8 cellular contexts compared by ENCODE assay signal in genomic region chr17:75205793-75206163, GRCh38. TPM values are rescaled to one million over a fixed set of nuclear protein-coding genes. Genes with fewer than 3 reads are reported as not detected.
DNase-seq lines count a peak whose midpoint lies in the region; ATAC-seq lines count a peak whose summit lies in the region.

No MANE protein-coding gene starts in this region.

- no peak for ATAC-seq in activated CD8-positive, alpha-beta memory T cell treated with anti-CD3 and anti-CD28 coated beads, Interleukin-2, amount 10 ng/mL, durations not matched to agents 7 days and 5 days
- no peak for ATAC-seq in activated CD8-positive, alpha-beta T cell treated with anti-CD3 and anti-CD28 coated beads, Interleukin-2, amount 10 ng/mL, durations not matched to agents 7 days and 5 days
- ATAC-seq in HG03175 (IDR thresholded peaks at IDR 0.05; ENCODE audit: unreplicated experiment): no peak

- CTCF ChIA-PET in activated CD8-positive, alpha-beta memory T cell treated with anti-CD3 and anti-CD28 coated beads, Interleukin-2, amount 10 ng/mL, durations not matched to agents 7 days and 5 days (lab: Charles Lee): interaction anchor here (0.7 to 8.1 kb wide), 17 partner anchors 10 to 244 kb away, joined by 3 to 257 read pairs (median 4); partner anchors contain the start of genes ARMC7, MIF4GD and SLC25A19
- CTCF ChIA-PET in activated CD8-positive, alpha-beta T cell treated with anti-CD3 and anti-CD28 coated beads, Interleukin-2, amount 10 ng/mL, durations not matched to agents 7 days and 5 days (lab: Charles Lee): interaction anchor here (0.6 to 8.0 kb wide), 14 partner anchors 9 to 244 kb away, joined by 3 to 88 read pairs (median 3); partner anchors contain the start of genes GGA3, MIF4GD and MRPS7

- H3K27me3 Mint-ChIP-seq in activated CD8-positive, alpha-beta memory T cell treated with anti-CD3 and anti-CD28 coated beads, Interleukin-2, amount 10 ng/mL, durations not matched to agents 7 days and 5 days: no peaks in the 10 kb centered on the region
- H3K27me3 Mint-ChIP-seq in activated CD8-positive, alpha-beta T cell treated with anti-CD3 and anti-CD28 coated beads, Interleukin-2, amount 10 ng/mL, durations not matched to agents 7 days and 5 days (ENCODE audit: low read depth): no peaks in the 10 kb centered on the region

- peaks cover 10% of the 10 kb centered on the region for H3K4me1 ChIP-seq in thymus (ENCODE audit: control insufficient read depth, insufficient read depth, low read length)

- H3K27ac ChIP-seq in thymus (ENCODE audit: low read depth): peak overlapping the region; percentile 99

- peak overlapping the region; percentile 96 for H3K27ac Mint-ChIP-seq in activated CD8-positive, alpha-beta memory T cell treated with anti-CD3 and anti-CD28 coated beads, Interleukin-2, amount 10 ng/mL, durations not matched to agents 7 days and 5 days
- H3K27ac Mint-ChIP-seq in activated CD8-positive, alpha-beta T cell treated with anti-CD3 and anti-CD28 coated beads, Interleukin-2, amount 10 ng/mL, durations not matched to agents 7 days and 5 days: peak overlapping the region; percentile 100

- peaks cover 28% of the 10 kb centered on the region for H3K4me1 Mint-ChIP-seq in activated CD8-positive, alpha-beta memory T cell treated with anti-CD3 and anti-CD28 coated beads, Interleukin-2, amount 10 ng/mL, durations not matched to agents 7 days and 5 days
- H3K4me1 Mint-ChIP-seq in activated CD8-positive, alpha-beta T cell treated with anti-CD3 and anti-CD28 coated beads, Interleukin-2, amount 10 ng/mL, durations not matched to agents 7 days and 5 days (ENCODE audit: low read depth): peaks cover 35% of the 10 kb centered on the region

- peaks cover 3% of the 10 kb centered on the region for H3K36me3 ChIP-seq in thymus (ENCODE audit: control insufficient read depth, insufficient read depth)

- no peaks in the 10 kb centered on the region for H3K9me3 ChIP-seq in iPS-18c (ENCODE audit: control insufficient read depth, insufficient read depth, low read length)
- no peaks in the 10 kb centered on the region for H3K9me3 ChIP-seq in thymus (ENCODE audit: control insufficient read depth)

- peak overlapping the region; percentile 100 for H3K4me3 ChIP-seq in iPS-18c (ENCODE audit: insufficient read depth, low read depth, low read length)
- peak overlapping the region; percentile 79 for H3K4me3 ChIP-seq in thymus (ENCODE audit: low read length)

- H3K4me3 Mint-ChIP-seq in activated CD8-positive, alpha-beta memory T cell treated with anti-CD3 and anti-CD28 coated beads, Interleukin-2, amount 10 ng/mL, durations not matched to agents 7 days and 5 days: peak overlapping the region; percentile 95
- peak overlapping the region; percentile 97 for H3K4me3 Mint-ChIP-seq in activated CD8-positive, alpha-beta T cell treated with anti-CD3 and anti-CD28 coated beads, Interleukin-2, amount 10 ng/mL, durations not matched to agents 7 days and 5 days

- DNase-seq in activated CD8-positive, alpha-beta memory T cell treated with anti-CD3 and anti-CD28 coated beads, Interleukin-2, amount 10 ng/mL, durations not matched to agents 7 days and 5 days: no peak
- no peak for DNase-seq in activated CD8-positive, alpha-beta memory T cell treated with anti-CD3 and anti-CD28 coated beads, Interleukin-2, amount 50 U/mL, for 48 hours
- DNase-seq in activated CD8-positive, alpha-beta T cell treated with anti-CD3 and anti-CD28 coated beads, Interleukin-2, amount 10 ng/mL, durations not matched to agents 7 days and 5 days: no peak
- DNase-seq in cortex of kidney (lab: John Stamatoyannopoulos, UW): no peak
- no peak for DNase-seq in DMS153 (lab: John Stamatoyannopoulos, UW)

- peaks cover 16% of the 10 kb centered on the region for H3K36me3 Mint-ChIP-seq in activated CD8-positive, alpha-beta memory T cell treated with anti-CD3 and anti-CD28 coated beads, Interleukin-2, amount 10 ng/mL, durations not matched to agents 7 days and 5 days
- H3K36me3 Mint-ChIP-seq in activated CD8-positive, alpha-beta T cell treated with anti-CD3 and anti-CD28 coated beads, Interleukin-2, amount 10 ng/mL, durations not matched to agents 7 days and 5 days (ENCODE audit: low read depth): peaks cover 20% of the 10 kb centered on the region

- no peaks in the 10 kb centered on the region for H3K9me3 Mint-ChIP-seq in activated CD8-positive, alpha-beta memory T cell treated with anti-CD3 and anti-CD28 coated beads, Interleukin-2, amount 10 ng/mL, durations not matched to agents 7 days and 5 days (ENCODE audit: low read depth)
- H3K9me3 Mint-ChIP-seq in activated CD8-positive, alpha-beta T cell treated with anti-CD3 and anti-CD28 coated beads, Interleukin-2, amount 10 ng/mL, durations not matched to agents 7 days and 5 days (ENCODE audit: insufficient read depth): no peaks in the 10 kb centered on the region

- no peaks in the 10 kb centered on the region for H3K27me3 ChIP-seq in thymus (ENCODE audit: control insufficient read depth, insufficient read depth)

- WGBS in thymus: under 1% methylated on average over 22 of the region's 22 CpGs

- POLR2A ChIA-PET in activated CD8-positive, alpha-beta T cell treated with anti-CD3 and anti-CD28 coated beads, Interleukin-2, amount 10 ng/mL, durations not matched to agents 7 days and 5 days (lab: Charles Lee): interaction anchor here (0.7 to 2.8 kb wide), 14 partner anchors 9 to 250 kb away, joined by 3 to 16 read pairs (median 6); partner anchors contain the start of genes GGA3, JPT1, MIF4GD and MRPS7

RNA-seq across cellular contexts. Expression of gene NUP85, which starts 0.3 kb away (rescaled TPM):
- total RNA-seq in activated CD8-positive, alpha-beta memory T cell treated with anti-CD3 and anti-CD28 coated beads, Interleukin-2, amount 10 ng/mL, durations not matched to agents 7 days and 5 days: 100 to 1,000 TPM; 164 to 176 TPM
- total RNA-seq in activated CD8-positive, alpha-beta T cell treated with anti-CD3 and anti-CD28 coated beads, Interleukin-2, amount 10 ng/mL, durations not matched to agents 7 days and 5 days: 100 to 1,000 TPM; 135 TPM
- 88.3 TPM for polyA plus RNA-seq in thymus

RNA-seq across cellular contexts. Expression of gene SUMO2, which starts 23.0 kb away (rescaled TPM):
- 100 to 1,000 TPM; 469 to 639 TPM for total RNA-seq in activated CD8-positive, alpha-beta memory T cell treated with anti-CD3 and anti-CD28 coated beads, Interleukin-2, amount 10 ng/mL, durations not matched to agents 7 days and 5 days
- 100 to 1,000 TPM; 491 to 520 TPM for total RNA-seq in activated CD8-positive, alpha-beta T cell treated with anti-CD3 and anti-CD28 coated beads, Interleukin-2, amount 10 ng/mL, durations not matched to agents 7 days and 5 days
- 135 TPM for polyA plus RNA-seq in thymus

RNA-seq across cellular contexts. Expression of gene JPT1, which starts 51.5 kb away (rescaled TPM):
- total RNA-seq in activated CD8-positive, alpha-beta memory T cell treated with anti-CD3 and anti-CD28 coated beads, Interleukin-2, amount 10 ng/mL, durations not matched to agents 7 days and 5 days: 100 to 1,000 TPM; 277 to 301 TPM
- 100 to 1,000 TPM; 301 to 319 TPM for total RNA-seq in activated CD8-positive, alpha-beta T cell treated with anti-CD3 and anti-CD28 coated beads, Interleukin-2, amount 10 ng/mL, durations not matched to agents 7 days and 5 days
- polyA plus RNA-seq in thymus: 130 TPM

RNA-seq across cellular contexts. Expression of gene GGA3, which starts 55.6 kb away (rescaled TPM):
- total RNA-seq in activated CD8-positive, alpha-beta memory T cell treated with anti-CD3 and anti-CD28 coated beads, Interleukin-2, amount 10 ng/mL, durations not matched to agents 7 days and 5 days: 10 to 100 TPM; 84.6 to 90.2 TPM
- total RNA-seq in activated CD8-positive, alpha-beta T cell treated with anti-CD3 and anti-CD28 coated beads, Interleukin-2, amount 10 ng/mL, durations not matched to agents 7 days and 5 days: 10 to 100 TPM; 65.7 to 75.4 TPM
- 33.3 TPM for polyA plus RNA-seq in thymus

RNA-seq across cellular contexts. Expression of gene MRPS7, which starts 55.9 kb away (rescaled TPM):
- 10 to 100 TPM; 49.5 to 56.9 TPM for total RNA-seq in activated CD8-positive, alpha-beta memory T cell treated with anti-CD3 and anti-CD28 coated beads, Interleukin-2, amount 10 ng/mL, durations not matched to agents 7 days and 5 days
- 10 to 100 TPM; 62.1 to 66.1 TPM for total RNA-seq in activated CD8-positive, alpha-beta T cell treated with anti-CD3 and anti-CD28 coated beads, Interleukin-2, amount 10 ng/mL, durations not matched to agents 7 days and 5 days
- 39.1 TPM for polyA plus RNA-seq in thymus
